Comparison of ENCODE assay signal across 11 cellular contexts in the genomic region with DNA sequence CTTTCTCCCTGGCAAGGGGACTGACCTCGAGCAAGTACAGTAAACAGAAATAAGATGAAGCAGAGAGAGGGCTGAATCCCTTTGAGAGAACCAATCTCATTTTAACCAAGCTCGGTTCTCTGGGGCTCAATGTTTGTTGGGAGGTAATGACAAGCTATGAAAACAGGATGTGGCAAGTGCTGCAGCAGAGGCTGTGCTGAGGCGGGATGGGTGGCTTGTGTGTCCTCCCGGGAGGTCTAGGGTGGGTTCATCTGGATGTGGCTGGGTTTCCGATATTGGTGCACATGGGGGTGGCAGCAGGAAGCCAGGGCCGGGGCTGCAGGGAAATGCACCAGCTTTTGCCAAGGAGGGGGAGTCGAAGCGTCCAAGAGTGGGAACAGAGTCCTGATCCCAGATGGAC.
DNase-seq lines count a peak whose midpoint lies in the region; ATAC-seq, FAIRE-seq and TF ChIP-seq lines count a peak whose summit lies in the region.
"Had no signal": no experiment of that assay in that cellular context is flagged by ENCODE, and none has a peak within 500 bp of the region (broad histone marks: within the 10 kb centered on the region; RNA-seq: fewer than 3 reads in every experiment).

No MANE protein-coding gene starts in this region.

- ATAC-seq in right lobe of liver (peak in 3 of 4 donors; percentile 31 to 49 (median 34)), HepG2 (no peak), upper lobe of left lung (ENCODE audit: low FRiP score in 2 of 2) (peak; percentile 16 to 32), GM21515 (IDR thresholded peaks at IDR 0.05; ENCODE audit: unreplicated experiment) (no peak)
- ATAC-seq in activated T-cell treated with anti-CD3 and anti-CD28 coated beads, Interleukin-2, amount 50 U/mL, for 4 hours, result peak; percentile 75 to 77

- CTCF ChIA-PET in HepG2 (lab: Yijun Ruan, JAX; ENCODE audit: low intra/inter-chr PET ratio, low total read pairs), result no interaction called here

- H3K4me3 Mint-ChIP-seq in activated T-cell treated with anti-CD3 and anti-CD28 coated beads, Interleukin-2, amount 50 U/mL, for 4 hours, result peak overlapping the region; percentile 46

- H4K20me1 ChIP-seq in HepG2 (ENCODE audit: insufficient read depth, low read length), result no peaks in the 10 kb centered on the region

- no peaks in the 10 kb centered on the region for H3K36me3 Mint-ChIP-seq in activated T-cell treated with anti-CD3 and anti-CD28 coated beads, Interleukin-2, amount 50 U/mL, for 4 hours (ENCODE audit: insufficient read depth)

- no peaks in the 10 kb centered on the region for H3K27me3 Mint-ChIP-seq in activated T-cell treated with anti-CD3 and anti-CD28 coated beads, Interleukin-2, amount 50 U/mL, for 4 hours (ENCODE audit: low read depth)

- POLR2A ChIA-PET in HepG2 (lab: Yijun Ruan, JAX), result no interaction called here

- H3K4me2 ChIP-seq in HepG2 (ENCODE audit: low read depth, low read length), result no peak overlapping the region

- TF ChIP-seq RAD21 in HepG2 (CRISPR knock-in tag; IDR thresholded peaks at IDR 0.05), result no peak

- H3K4me1 Mint-ChIP-seq in activated T-cell treated with anti-CD3 and anti-CD28 coated beads, Interleukin-2, amount 50 U/mL, for 4 hours (ENCODE audit: low read depth), result peaks cover 73% of the 10 kb centered on the region

- TF ChIP-seq POLR2A in right lobe of liver (IDR thresholded peaks at IDR 0.05), result no peak
- TF ChIP-seq POLR2A in HepG2 (IDR thresholded peaks at IDR 0.05; ENCODE audit: insufficient read depth in 1 of 2, low read depth in 2 of 2, low read length in 2 of 2), result no peak
- TF ChIP-seq POLR2A in upper lobe of left lung (IDR thresholded peaks at IDR 0.05), result no peak

- no TSS peak for BruUV-seq in HepG2 (replicated peaks; lab: Mats Ljungman, UMichigan)

- H3K36me3 ChIP-seq in right lobe of liver, result no peaks in the 10 kb centered on the region
- H3K36me3 ChIP-seq in HepG2 (replicated peaks in 1 of 2; ENCODE audit: control insufficient read depth in 1 of 2, insufficient read depth in 2 of 2, low read length in 2 of 2), result no peaks in the 10 kb centered on the region
- H3K36me3 ChIP-seq in upper lobe of left lung, result no peaks in the 10 kb centered on the region

- no peaks in the 10 kb centered on the region for H3K79me2 ChIP-seq in HepG2 (ENCODE audit: insufficient read depth, low read length)

- H2AFZ ChIP-seq in HepG2 (ENCODE audit: low read length), result no peak overlapping the region

- intact Hi-C loops in right lobe of liver (cut with DNase I), result no loop called here
- intact Hi-C loops in HepG2 (cut with micrococcal nuclease; ENCODE audit: unreplicated experiment), result no loop called here

- FAIRE-seq in HepG2 (lab: Jason Lieb, UNC), result no peak
- FAIRE-seq: GM18507 had no signal

- H3K9ac ChIP-seq in HepG2 (ENCODE audit: insufficient read depth, low read depth, low read length), result no peak overlapping the region

- H3K4me1 ChIP-seq in right lobe of liver, result no peaks in the 10 kb centered on the region
- no peaks in the 10 kb centered on the region for H3K4me1 ChIP-seq in HepG2 (ENCODE audit: insufficient read depth, low read length)
- no peaks in the 10 kb centered on the region for H3K4me1 ChIP-seq in upper lobe of left lung

- peaks cover 3% of the 10 kb centered on the region for H3K9me3 Mint-ChIP-seq in activated T-cell treated with anti-CD3 and anti-CD28 coated beads, Interleukin-2, amount 50 U/mL, for 4 hours

- 47% methylated on average over 8 of the region's 8 CpGs for WGBS in right lobe of liver (ENCODE audit: insufficient coverage, low coverage, low lambda C conversion rate, missing lambda C conversion rate)
- 11% methylated on average over 7 of the region's 8 CpGs for WGBS in HepG2 (ENCODE audit: low lambda C conversion rate)
- 48 to 51% methylated on average over 8 of the region's 8 CpGs for WGBS in upper lobe of left lung, 2 donors

- H3K27me3 ChIP-seq in right lobe of liver, result no peaks in the 10 kb centered on the region
- H3K27me3 ChIP-seq in HepG2 (ENCODE audit: control insufficient read depth in 1 of 2, insufficient read depth in 2 of 2, low read length in 2 of 2), result peaks cover 0 to 7% of the 10 kb centered on the region in 2 experiments; a peak in 1 of 5 replicates
- no peaks in the 10 kb centered on the region for H3K27me3 ChIP-seq in upper lobe of left lung

- H3K4me3 ChIP-seq in right lobe of liver (no peak overlapping the region), HepG2 (replicated peaks in 1 of 3; ENCODE audit: insufficient read depth in 1 of 3, low read depth in 2 of 3, low read length in 3 of 3) (no peak overlapping the region), upper lobe of left lung (no peak overlapping the region), foreskin fibroblast (ENCODE audit: low read depth in 1 of 2, low read length in 2 of 2) (no peak overlapping the region)

- in situ Hi-C loops in HepG2 (cut with HindIII; ENCODE audit: extremely low pct_ligation_motif_present, low pct_unique_long_range_greater_than_20kb), result no loop called here

- DNase-seq in right lobe of liver, result no peak
- no peak for DNase-seq in HepG2 (ENCODE audit: low spot score)
- DNase-seq in activated T-cell treated with anti-CD3 and anti-CD28 coated beads, Interleukin-2, amount 50 U/mL, for 4 hours, result peak; percentile 9
- peak; percentile 18 for DNase-seq in mucosa of gallbladder (ENCODE audit: low spot score)
- peak in 1 of 2 donors; percentile 44 for DNase-seq in upper lobe of left lung
- DNase-seq in effector CD4-positive, alpha-beta T cell, result no peak
- no peak for DNase-seq in foreskin fibroblast
- DNase-seq: NCI-H748 treated with DMSO at 0.1 percent for 48 hours had no signal

- TF ChIP-seq EP300 in HepG2 (IDR thresholded peaks at IDR 0.05; ENCODE audit: low read depth in 2 of 2, low read length in 2 of 2) (no peak), HepG2 (CRISPR knock-in tag; IDR thresholded peaks at IDR 0.05; ENCODE audit: borderline replicate concordance) (no peak), upper lobe of left lung (IDR thresholded peaks at IDR 0.05) (no peak)

- H3K27ac ChIP-seq in right lobe of liver, result no peak overlapping the region
- no peak overlapping the region for H3K27ac ChIP-seq in HepG2 (ENCODE audit: extremely low read length, insufficient read depth, low read length)
- H3K27ac ChIP-seq in upper lobe of left lung, result peak overlapping the region in 1 of 4 donors; percentile 19
- H3K27ac ChIP-seq: HL-60 had no signal

- TF ChIP-seq CTCF in right lobe of liver (IDR thresholded peaks at IDR 0.05) (no peak), HepG2 (CRISPR knock-in tag; IDR thresholded peaks at IDR 0.05) (no peak), upper lobe of left lung (IDR thresholded peaks at IDR 0.05) (no peak), foreskin fibroblast (IDR thresholded peaks at IDR 0.05; ENCODE audit: low read depth, low read length) (no peak)

- H3K9me3 ChIP-seq in right lobe of liver (no peaks in the 10 kb centered on the region), HepG2 (ENCODE audit: low read length) (no peaks in the 10 kb centered on the region), upper lobe of left lung (no peaks in the 10 kb centered on the region)

TF ChIP-seq in HepG2, 621 proteins besides CTCF, POLR2A, EP300 and RAD21:
- no peak for TF ChIP-seq SMC3 (IDR thresholded peaks at IDR 0.05; ENCODE audit: low read length)
- TF ChIP-seq ZNF3 (CRISPR knock-in tag; IDR thresholded peaks at IDR 0.05), result no peak
- TF ChIP-seq, protein P1, sequence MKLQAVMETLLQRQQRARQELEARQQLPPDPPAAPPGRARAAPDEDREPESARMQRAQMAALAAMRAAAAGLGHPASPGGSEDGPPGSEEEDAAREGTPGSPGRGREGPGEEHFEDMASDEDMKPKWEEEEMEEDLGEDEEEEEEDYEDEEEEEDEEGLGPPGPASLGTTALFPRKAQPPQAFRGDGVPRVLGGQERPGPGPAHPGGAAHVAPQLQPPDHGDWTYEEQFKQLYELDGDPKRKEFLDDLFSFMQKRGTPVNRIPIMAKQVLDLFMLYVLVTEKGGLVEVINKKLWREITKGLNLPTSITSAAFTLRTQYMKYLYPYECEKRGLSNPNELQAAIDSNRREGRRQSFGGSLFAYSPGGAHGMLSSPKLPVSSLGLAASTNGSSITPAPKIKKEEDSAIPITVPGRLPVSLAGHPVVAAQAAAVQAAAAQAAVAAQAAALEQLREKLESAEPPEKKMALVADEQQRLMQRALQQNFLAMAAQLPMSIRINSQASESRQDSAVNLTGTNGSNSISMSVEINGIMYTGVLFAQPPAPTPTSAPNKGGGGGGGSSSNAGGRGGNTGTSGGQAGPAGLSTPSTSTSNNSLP (IDR thresholded peaks at IDR 0.05; ENCODE audit: low read depth, low read length), result no peak
- TF ChIP-seq ZSCAN9 (CRISPR knock-in tag; IDR thresholded peaks at IDR 0.05; ENCODE audit: borderline replicate concordance), result no peak
- TF ChIP-seq, protein P2, sequence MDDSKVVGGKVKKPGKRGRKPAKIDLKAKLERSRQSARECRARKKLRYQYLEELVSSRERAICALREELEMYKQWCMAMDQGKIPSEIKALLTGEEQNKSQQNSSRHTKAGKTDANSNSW (CRISPR knock-in tag; IDR thresholded peaks at IDR 0.05; ENCODE audit: borderline replicate concordance), result no peak
- TF ChIP-seq, protein P3, sequence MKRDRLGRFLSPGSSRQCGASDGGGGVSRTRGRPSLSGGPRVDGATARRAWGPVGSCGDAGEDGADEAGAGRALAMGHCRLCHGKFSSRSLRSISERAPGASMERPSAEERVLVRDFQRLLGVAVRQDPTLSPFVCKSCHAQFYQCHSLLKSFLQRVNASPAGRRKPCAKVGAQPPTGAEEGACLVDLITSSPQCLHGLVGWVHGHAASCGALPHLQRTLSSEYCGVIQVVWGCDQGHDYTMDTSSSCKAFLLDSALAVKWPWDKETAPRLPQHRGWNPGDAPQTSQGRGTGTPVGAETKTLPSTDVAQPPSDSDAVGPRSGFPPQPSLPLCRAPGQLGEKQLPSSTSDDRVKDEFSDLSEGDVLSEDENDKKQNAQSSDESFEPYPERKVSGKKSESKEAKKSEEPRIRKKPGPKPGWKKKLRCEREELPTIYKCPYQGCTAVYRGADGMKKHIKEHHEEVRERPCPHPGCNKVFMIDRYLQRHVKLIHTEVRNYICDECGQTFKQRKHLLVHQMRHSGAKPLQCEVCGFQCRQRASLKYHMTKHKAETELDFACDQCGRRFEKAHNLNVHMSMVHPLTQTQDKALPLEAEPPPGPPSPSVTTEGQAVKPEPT (CRISPR knock-in tag; IDR thresholded peaks at IDR 0.05; ENCODE audit: low read depth), result no peak
- TF ChIP-seq JARID2 (CRISPR knock-in tag; IDR thresholded peaks at IDR 0.05; ENCODE audit: insufficient replicate concordance), result no peak
- TF ChIP-seq ZFP36 (IDR thresholded peaks at IDR 0.05; ENCODE audit: borderline replicate concordance, low read depth, low read length, partially characterized antibody), result no peak

Comparison
In these comparisons a context has a peak if more than half of its experiments do, and no peak if none do; other contexts are left out.
1. ATAC-seq: peak in right lobe of liver (3 of 4), activated T-cell treated with anti-CD3 and anti-CD28 coated beads, Interleukin-2, amount 50 U/mL, for 4 hours (2 of 2) and upper lobe of left lung (2 of 2); none in HepG2 (single experiment) and GM21515 (single experiment).
2. DNase-seq: peak in activated T-cell treated with anti-CD3 and anti-CD28 coated beads, Interleukin-2, amount 50 U/mL, for 4 hours (single experiment) and mucosa of gallbladder (single experiment); none in right lobe of liver (0 of 3), HepG2 (single experiment), effector CD4-positive, alpha-beta T cell (single experiment) and foreskin fibroblast (0 of 2).